In the genomic region with DNA sequence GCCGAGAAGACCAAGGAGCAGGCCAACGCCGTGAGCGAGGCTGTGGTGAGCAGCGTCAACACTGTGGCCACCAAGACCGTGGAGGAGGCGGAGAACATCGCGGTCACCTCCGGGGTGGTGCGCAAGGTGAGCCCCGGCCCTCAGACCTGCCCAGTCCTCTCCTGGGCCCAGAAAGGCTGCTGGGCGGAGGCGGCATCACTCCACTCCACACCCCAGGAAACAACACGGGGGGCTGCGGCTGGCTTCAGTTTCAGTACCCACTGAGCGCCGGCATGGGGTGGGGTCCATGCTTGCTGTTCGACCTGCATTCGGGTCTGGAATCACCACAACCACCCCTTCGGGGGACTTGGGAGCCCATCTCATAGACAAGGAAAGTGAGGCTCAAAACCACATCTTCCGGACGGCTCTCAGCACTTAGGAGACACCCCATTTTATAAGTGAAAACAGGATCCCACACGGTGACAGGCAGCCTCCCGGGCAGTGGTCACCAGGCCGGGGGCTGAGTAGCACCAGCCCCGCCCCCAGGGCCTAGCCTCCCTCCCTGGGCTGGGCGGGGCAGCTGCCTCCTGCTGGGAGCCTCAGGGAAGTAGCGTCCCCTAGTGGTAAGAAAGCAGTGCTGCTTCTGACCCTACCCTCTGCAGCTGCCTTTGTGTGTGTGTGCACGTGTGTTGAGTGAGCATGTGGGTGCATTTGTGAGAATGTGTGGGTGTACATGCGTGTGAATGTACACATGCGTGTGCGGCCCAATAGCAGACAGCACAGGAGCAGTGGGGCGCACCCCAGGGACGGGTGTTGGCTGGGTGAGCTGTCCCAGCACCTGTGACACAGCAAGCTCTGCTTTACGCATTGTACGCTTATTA, we compare ENCODE assay signal across 8 cellular contexts. TPM values are rescaled to one million over a fixed set of nuclear protein-coding genes. Genes with fewer than 3 reads are reported as not detected.
A peak's percentile ranks its signal among the peaks of the same experiment; 100 is the strongest.
DNase-seq lines count a peak whose midpoint lies in the region; ATAC-seq and TF ChIP-seq lines count a peak whose summit lies in the region.

No MANE protein-coding gene starts in this region.

- no peak for TF ChIP-seq EP300 in esophagus muscularis mucosa (IDR thresholded peaks at IDR 0.05)

- H4K20me1 ChIP-seq in neural progenitor cell (ENCODE audit: low read depth), result no peaks in the 10 kb centered on the region

- intact Hi-C loops in esophagus muscularis mucosa (cut with DNase I), result no loop called here

- no peaks in the 10 kb centered on the region for H3K79me2 ChIP-seq in neural progenitor cell (ENCODE audit: low read depth)

- H3K9me3 ChIP-seq in esophagus muscularis mucosa (no peaks in the 10 kb centered on the region), neural progenitor cell (ENCODE audit: low read depth) (no peaks in the 10 kb centered on the region)

- TF ChIP-seq CTCF in esophagus muscularis mucosa (IDR thresholded peaks at IDR 0.05), result peak; percentile 65 to 87 (median 77)
- TF ChIP-seq CTCF in neural progenitor cell (IDR thresholded peaks at IDR 0.05), result peak; percentile 80

- H3K36me3 ChIP-seq in esophagus muscularis mucosa (no peaks in the 10 kb centered on the region), neural progenitor cell (no peaks in the 10 kb centered on the region)

- peak overlapping the region; percentile 43 to 55 (median 43) for H3K4me3 ChIP-seq in esophagus muscularis mucosa
- H3K4me3 ChIP-seq in neural progenitor cell, result no peak overlapping the region

- H3K27me3 Mint-ChIP-seq in neural progenitor cell (ENCODE audit: insufficient read depth, low read depth), result peaks cover 2% of the 10 kb centered on the region

- ATAC-seq in GM19438 (IDR thresholded peaks at IDR 0.05; ENCODE audit: low read depth, unreplicated experiment), result peak; percentile 70

- no peaks in the 10 kb centered on the region for H3K27me3 ChIP-seq in esophagus muscularis mucosa
- no peaks in the 10 kb centered on the region for H3K27me3 ChIP-seq in neural progenitor cell

- no peaks in the 10 kb centered on the region for H3K36me3 Mint-ChIP-seq in neural progenitor cell

- H3K9ac ChIP-seq in neural progenitor cell, result no peak overlapping the region

- no peak for TF ChIP-seq POLR2A in esophagus muscularis mucosa (IDR thresholded peaks at IDR 0.05; ENCODE audit: low read depth)

- DNase-seq in Daoy (ENCODE audit: low read depth) (peak; percentile 70), HT-29 (ENCODE audit: low spot score) (peak; percentile 92), T-helper 2 cell (peak in 3 of 5 experiments; percentile 24 to 74 (median 31)), esophagus muscularis mucosa (ENCODE audit: extremely low spot score) (no peak), neural progenitor cell (ENCODE audit: low spot score) (peak; percentile 66), GDM1 (lab: John Stamatoyannopoulos, UW) (no peak), ureter (ENCODE audit: low spot score) (no peak)

- no peaks in the 10 kb centered on the region for H3F3A ChIP-seq in neural progenitor cell (ENCODE audit: low read depth)

- H3K4me1 ChIP-seq in esophagus muscularis mucosa (peaks cover 28 to 69% (median 51%) of the 10 kb centered on the region in 4 donors), neural progenitor cell (peaks cover 16% of the 10 kb centered on the region)

- H3K4me2 ChIP-seq in neural progenitor cell, result no peak overlapping the region

- no peak overlapping the region for H3K4me3 Mint-ChIP-seq in neural progenitor cell

- H2AFZ ChIP-seq in neural progenitor cell (replicated peaks), result peak overlapping the region; percentile 44

- H3K27ac Mint-ChIP-seq in neural progenitor cell, result peak overlapping the region; percentile 84

- H3K4me1 Mint-ChIP-seq in neural progenitor cell, result peaks cover 34% of the 10 kb centered on the region

- H3K9me3 Mint-ChIP-seq in neural progenitor cell, result no peaks in the 10 kb centered on the region

- 77% methylated on average over 24 of the region's 37 CpGs for WGBS in esophagus muscularis mucosa

- H3K27ac ChIP-seq in esophagus muscularis mucosa (replicated peaks in 1 of 4), result peak overlapping the region; percentile 65 to 82 (median 75)
- H3K27ac ChIP-seq in neural progenitor cell, result no peak overlapping the region

RNA-seq across cellular contexts. Expression of a gene that starts 1.8 kb away (rescaled TPM):
- total RNA-seq in Daoy (2014; rRNA removed; shearing (Covaris generic)), result 1.7 TPM in 1 of 2 replicates, not detected in the other
- total RNA-seq in HT-29 (2014; rRNA removed; shearing (Covaris generic)), result 647 and 699 TPM in 2 replicates
- total RNA-seq in esophagus muscularis mucosa, result 10 to 100 TPM; 13.3 to 41.6 (median 30.6) TPM
- total RNA-seq in neural progenitor cell (ENCODE audit: low replicate concordance), result not detected in 2 replicates
- total RNA-seq in ureter, result 706 TPM

RNA-seq across cellular contexts. Expression of a gene that starts 2.8 kb away (rescaled TPM):
- 0.06 TPM in 1 of 2 replicates, not detected in the other for total RNA-seq in Daoy (2014; rRNA removed; shearing (Covaris generic))
- 23.4 and 26.6 TPM in 2 replicates for total RNA-seq in HT-29 (2014; rRNA removed; shearing (Covaris generic))
- total RNA-seq in esophagus muscularis mucosa (10 to 100 TPM; 24.9 to 85.9 (median 56.3) TPM), neural progenitor cell (ENCODE audit: low replicate concordance) (0.28 and 1.4 TPM in 2 replicates), ureter (99.0 TPM)

RNA-seq across cellular contexts. Expression of a gene that starts 8.0 kb away (rescaled TPM):
- not detected in 2 replicates for total RNA-seq in Daoy (2014; rRNA removed; shearing (Covaris generic))
- total RNA-seq in HT-29 (2014; rRNA removed; shearing (Covaris generic)), result 1.6 and 3.1 TPM in 2 replicates
- total RNA-seq in esophagus muscularis mucosa (100 to 1,000 TPM in 1 of 4 donors, 10 to 100 TPM in 3; 59.4 to 119 (median 84.8) TPM), neural progenitor cell (ENCODE audit: low replicate concordance) (not detected in 2 replicates), ureter (790 TPM)

RNA-seq across cellular contexts. Expression of a gene that starts 59.9 kb away (rescaled TPM):
- total RNA-seq in Daoy (2014; rRNA removed; shearing (Covaris generic)), result not detected in 2 replicates
- total RNA-seq in HT-29 (2014; rRNA removed; shearing (Covaris generic)), result 0.76 TPM in 1 of 2 replicates, not detected in the other
- total RNA-seq in esophagus muscularis mucosa (not detected), neural progenitor cell (ENCODE audit: low replicate concordance) (not detected in 2 replicates), ureter (not detected)

Comparison
In these comparisons a context has a peak if more than half of its experiments do, and no peak if none do; other contexts are left out.
1. DNase-seq: peak in Daoy (single experiment), HT-29 (single experiment), T-helper 2 cell (3 of 5) and neural progenitor cell (single experiment); none in esophagus muscularis mucosa (single experiment), GDM1 (single experiment) and ureter (single experiment).
2. RNA of a gene that starts 1.8 kb away (total RNA-seq): 706 TPM in ureter (single experiment) and 647 to 699 TPM in HT-29; 13.3 to 41.6 TPM in esophagus muscularis mucosa, 1.7 TPM in Daoy and not detected in neural progenitor cell; every median in the first group is over 10 times any median in the second.
3. RNA of a gene that starts 2.8 kb away (total RNA-seq): 99.0 TPM in ureter (single experiment), 24.9 to 85.9 TPM in esophagus muscularis mucosa and 23.4 to 26.6 TPM in HT-29; 0.28 to 1.4 TPM in neural progenitor cell and 0.06 TPM in Daoy; every median in the first group is over 10 times any median in the second.
4. RNA of a gene that starts 8.0 kb away (total RNA-seq): 790 TPM in ureter (single experiment) and 59.4 to 119 TPM in esophagus muscularis mucosa; 1.6 to 3.1 TPM in HT-29, not detected in Daoy and not detected in neural progenitor cell; every median in the first group is over 10 times any median in the second.